Comparison of ENCODE assay signal across 25 cellular contexts in genomic region chr4:52959545-52959944, GRCh38.
DNase-seq lines count a peak whose midpoint lies in the region; TF ChIP-seq lines count a peak whose summit lies in the region.
"Had no signal": no experiment of that assay in that cellular context is flagged by ENCODE, and none has a peak within 500 bp of the region (broad histone marks: within the 10 kb centered on the region; RNA-seq: fewer than 3 reads in every experiment).

No MANE protein-coding gene starts in this region.

- no peaks in the 10 kb centered on the region for H3K9me3 ChIP-seq in GM23248 (ENCODE audit: low read depth)
- H3K9me3 ChIP-seq in hepatocyte (ENCODE audit: low read depth) = no peaks in the 10 kb centered on the region
- H3K9me3 ChIP-seq in stomach = no peaks in the 10 kb centered on the region
- H3K9me3 ChIP-seq: gastroesophageal sphincter, psoas muscle, thoracic aorta had no signal

- TF ChIP-seq CTCF in AG04449 (IDR thresholded peaks at IDR 0.05; ENCODE audit: insufficient read depth, low read length, missing control alignments) (no peak), choroid plexus epithelial cell (conservative IDR thresholded peaks at IDR 0.05; ENCODE audit: low read depth, low read length) (no peak), hepatocyte (IDR thresholded peaks at IDR 0.05; ENCODE audit: poor library complexity) (no peak), stomach (IDR thresholded peaks at IDR 0.05) (no peak), dorsolateral prefrontal cortex (IDR thresholded peaks at IDR 0.05 in 54 of 56, conservative IDR thresholded peaks at IDR 0.05 in 2 of 56; ENCODE audit: low read depth in 1 of 56, partially characterized antibody in 56 of 56) (no peak)

- POLR2A ChIA-PET in AG04449 (lab: Yijun Ruan, JAX) = no interaction called here

- H3K27me3 Mint-ChIP-seq in activated naive CD4-positive, alpha-beta T cell treated with anti-CD3 and anti-CD28 coated beads, Interleukin-2, amount 10 ng/mL, durations not matched to agents 7 days and 5 days = no peaks in the 10 kb centered on the region
- H3K27me3 Mint-ChIP-seq: activated B cell treated with CpG ODN at 0.5 μM for 24 hours; dendritic cell treated with granulocyte-macrophage colony-stimulating factor and Interleukin-4, amounts not matched to agents 40 ng/mL and 50 ng/mL, for 4 days; stimulated activated memory B cell treated with anti-CD40 and anti-IgM and Interleukin-4, amounts not matched to agents 10 μg/mL and 1 μg/mL and 100 μg/mL, for 72 hours had no signal

- H3K9ac ChIP-seq in GM23248 = no peak overlapping the region

- H3K27ac ChIP-seq in GM23248 (peak overlapping the region; percentile 38), hepatocyte (peak overlapping the region; percentile 60), stomach (no peak overlapping the region), dorsolateral prefrontal cortex (no peak overlapping the region)
- H3K27ac ChIP-seq: 22Rv1, gastroesophageal sphincter, psoas muscle, RWPE1, thoracic aorta had no signal

- CTCF ChIA-PET in AG04449 (lab: Yijun Ruan, JAX) = interaction anchor here (1.1 to 1.6 kb wide), 4 partner anchors 23 to 414 kb away, joined by 3 to 5 read pairs (median 4); no protein-coding TSS in a partner anchor
- CTCF ChIA-PET in activated naive CD4-positive, alpha-beta T cell treated with anti-CD3 and anti-CD28 coated beads, Interleukin-2, amount 10 ng/mL, durations not matched to agents 7 days and 5 days (lab: Charles Lee) = no interaction called here

- H3K4me2 ChIP-seq in GM23248 (ENCODE audit: unreplicated experiment) = no peak overlapping the region
- no peak overlapping the region for H3K4me2 ChIP-seq in hepatocyte

- no peaks in the 10 kb centered on the region for H3K36me3 ChIP-seq in GM23248 (ENCODE audit: low read depth)
- no peaks in the 10 kb centered on the region for H3K36me3 ChIP-seq in hepatocyte (replicated peaks; ENCODE audit: insufficient read depth, low read depth)
- H3K36me3 ChIP-seq in stomach = no peaks in the 10 kb centered on the region
- H3K36me3 ChIP-seq: gastroesophageal sphincter, thoracic aorta had no signal

- WGBS in GM23248 (ENCODE audit: low coverage in 1 of 2, low lambda C conversion rate in 2 of 2, missing lambda C conversion rate in 2 of 2), 2 experiments = 4 to 5% methylated on average over 3 of the region's 3 CpGs
- WGBS in hepatocyte (ENCODE audit: low lambda C conversion rate, missing lambda C conversion rate) = 72% methylated on average over 3 of the region's 3 CpGs
- WGBS in stomach, 5 donors = 71 to 88% (median 84%) methylated on average over 3 of the region's 3 CpGs

- in situ Hi-C loops in GM23248 (cut with MboI) = no loop called here

- H3K4me1 ChIP-seq in GM23248 (ENCODE audit: insufficient read depth) (peaks cover 30% of the 10 kb centered on the region), hepatocyte (ENCODE audit: insufficient read depth) (peaks cover 33% of the 10 kb centered on the region), stomach (peaks cover 18 to 46% (median 26%) of the 10 kb centered on the region in 4 donors)

- no peak overlapping the region for H3K27ac Mint-ChIP-seq in activated naive CD4-positive, alpha-beta T cell treated with anti-CD3 and anti-CD28 coated beads, Interleukin-2, amount 10 ng/mL, durations not matched to agents 7 days and 5 days
- H3K27ac Mint-ChIP-seq: activated B cell treated with CpG ODN at 0.5 μM for 24 hours; dendritic cell treated with granulocyte-macrophage colony-stimulating factor and Interleukin-4, amounts not matched to agents 40 ng/mL and 50 ng/mL, for 4 days; stimulated activated memory B cell treated with anti-CD40 and anti-IgM and Interleukin-4, amounts not matched to agents 10 μg/mL and 1 μg/mL and 100 μg/mL, for 72 hours had no signal

- peaks cover 1% of the 10 kb centered on the region for H3K36me3 Mint-ChIP-seq in activated naive CD4-positive, alpha-beta T cell treated with anti-CD3 and anti-CD28 coated beads, Interleukin-2, amount 10 ng/mL, durations not matched to agents 7 days and 5 days
- H3K36me3 Mint-ChIP-seq: CD14-positive monocyte had no signal

- no peak overlapping the region for H2AFZ ChIP-seq in GM23248
- H2AFZ ChIP-seq in hepatocyte = no peak overlapping the region

- TF ChIP-seq EP300 in stomach (IDR thresholded peaks at IDR 0.05) = no peak

- no peaks in the 10 kb centered on the region for H3K9me3 Mint-ChIP-seq in activated naive CD4-positive, alpha-beta T cell treated with anti-CD3 and anti-CD28 coated beads, Interleukin-2, amount 10 ng/mL, durations not matched to agents 7 days and 5 days
- H3K9me3 Mint-ChIP-seq: activated B cell treated with CpG ODN at 0.5 μM for 24 hours; dendritic cell treated with granulocyte-macrophage colony-stimulating factor and Interleukin-4, amounts not matched to agents 40 ng/mL and 50 ng/mL, for 4 days; stimulated activated memory B cell treated with anti-CD40 and anti-IgM and Interleukin-4, amounts not matched to agents 10 μg/mL and 1 μg/mL and 100 μg/mL, for 72 hours had no signal

- H3K27me3 ChIP-seq in GM23248 (replicated peaks; ENCODE audit: insufficient read depth) (no peaks in the 10 kb centered on the region), hepatocyte (no peaks in the 10 kb centered on the region), stomach (no peaks in the 10 kb centered on the region), dorsolateral prefrontal cortex (no peaks in the 10 kb centered on the region)
- H3K27me3 ChIP-seq: gastroesophageal sphincter had no signal

- intact Hi-C loops in stomach (cut with DNase I; ENCODE audit: low total_unique reads) (no loop called here), dorsolateral prefrontal cortex (cut with DNase I) (no loop called here)

- no peaks in the 10 kb centered on the region for H3K79me2 ChIP-seq in GM23248 (ENCODE audit: insufficient read depth)
- no peaks in the 10 kb centered on the region for H3K79me2 ChIP-seq in hepatocyte

- H4K20me1 ChIP-seq in GM23248 (ENCODE audit: insufficient read depth) = no peaks in the 10 kb centered on the region
- no peaks in the 10 kb centered on the region for H4K20me1 ChIP-seq in hepatocyte (ENCODE audit: insufficient read depth, poor library complexity, severe bottlenecking)

- TF ChIP-seq POLR2A in stomach (IDR thresholded peaks at IDR 0.05) = no peak

- H3K9me2 ChIP-seq in GM23248 (ENCODE audit: insufficient read depth) = no peaks in the 10 kb centered on the region
- H3K9me2 ChIP-seq in hepatocyte (replicated peaks; ENCODE audit: insufficient read depth) = no peaks in the 10 kb centered on the region

- no peak overlapping the region for H3K4me3 ChIP-seq in AG04449 (ENCODE audit: low read depth, low read length)
- H3K4me3 ChIP-seq in GM23248 = no peak overlapping the region
- H3K4me3 ChIP-seq in choroid plexus epithelial cell (ENCODE audit: low read depth, low read length) = no peak overlapping the region
- no peak overlapping the region for H3K4me3 ChIP-seq in hepatocyte
- no peak overlapping the region for H3K4me3 ChIP-seq in stomach
- no peak overlapping the region for H3K4me3 ChIP-seq in dorsolateral prefrontal cortex
- H3K4me3 ChIP-seq: gastroesophageal sphincter, lung, psoas muscle, thoracic aorta had no signal

- H3F3A ChIP-seq in GM23248 (ENCODE audit: insufficient read depth) = peaks cover 17% of the 10 kb centered on the region; the same call in 1 of the 2 replicates

- H3K4me1 Mint-ChIP-seq in activated naive CD4-positive, alpha-beta T cell treated with anti-CD3 and anti-CD28 coated beads, Interleukin-2, amount 10 ng/mL, durations not matched to agents 7 days and 5 days = no peaks in the 10 kb centered on the region
- H3K4me1 Mint-ChIP-seq: activated B cell treated with CpG ODN at 0.5 μM for 24 hours; CD14-positive monocyte; stimulated activated memory B cell treated with anti-CD40 and anti-IgM and Interleukin-4, amounts not matched to agents 10 μg/mL and 1 μg/mL and 100 μg/mL, for 72 hours had no signal

- DNase-seq in AG04449 (ENCODE audit: low read depth, low spot score) = peak; percentile 82
- peak; percentile 80 for DNase-seq in GM23248
- peak; percentile 53 for DNase-seq in choroid plexus epithelial cell (ENCODE audit: low read depth)
- DNase-seq in hepatocyte (ENCODE audit: low spot score) = no peak
- no peak for DNase-seq in activated naive CD4-positive, alpha-beta T cell treated with anti-CD3 and anti-CD28 coated beads, Interleukin-2, amount 10 ng/mL, durations not matched to agents 7 days and 5 days
- no peak for DNase-seq in stomach
- no peak for DNase-seq in dorsolateral prefrontal cortex
- DNase-seq in T-helper 2 cell = no peak
- DNase-seq: activated B cell treated with CpG ODN at 0.5 μM for 24 hours; activated CD4-positive, alpha-beta T cell treated with anti-CD3 and anti-CD28 coated beads, Interleukin-2, amount 50 U/mL, for 4 hours; activated CD8-positive, alpha-beta memory T cell treated with anti-CD3 and anti-CD28 coated beads, Interleukin-2, amount 50 U/mL, for 48 hours; Kasumi-1; kidney; NCI-H187; psoas muscle; small intestine; T1000 had no signal

- H3K4me3 Mint-ChIP-seq in activated naive CD4-positive, alpha-beta T cell treated with anti-CD3 and anti-CD28 coated beads, Interleukin-2, amount 10 ng/mL, durations not matched to agents 7 days and 5 days = no peak overlapping the region
- H3K4me3 Mint-ChIP-seq: activated B cell treated with CpG ODN at 0.5 μM for 24 hours; CD14-positive monocyte; dendritic cell treated with granulocyte-macrophage colony-stimulating factor and Interleukin-4, amounts not matched to agents 40 ng/mL and 50 ng/mL, for 4 days; stimulated activated memory B cell treated with anti-CD40 and anti-IgM and Interleukin-4, amounts not matched to agents 10 μg/mL and 1 μg/mL and 100 μg/mL, for 72 hours had no signal

Comparison
In these comparisons a context has a peak if more than half of its experiments do, and no peak if none do; other contexts are left out.
1. DNase-seq: peak in AG04449 (single experiment), GM23248 (single experiment) and choroid plexus epithelial cell (single experiment); none in hepatocyte (single experiment), activated naive CD4-positive, alpha-beta T cell treated with anti-CD3 and anti-CD28 coated beads, Interleukin-2, amount 10 ng/mL, durations not matched to agents 7 days and 5 days (single experiment), stomach (single experiment), dorsolateral prefrontal cortex (0 of 10) and T-helper 2 cell (0 of 5).
2. H3K27ac ChIP-seq: peak in GM23248 (single experiment) and hepatocyte (single experiment); none in stomach (0 of 5) and dorsolateral prefrontal cortex (0 of 59).